In the genomic region with DNA sequence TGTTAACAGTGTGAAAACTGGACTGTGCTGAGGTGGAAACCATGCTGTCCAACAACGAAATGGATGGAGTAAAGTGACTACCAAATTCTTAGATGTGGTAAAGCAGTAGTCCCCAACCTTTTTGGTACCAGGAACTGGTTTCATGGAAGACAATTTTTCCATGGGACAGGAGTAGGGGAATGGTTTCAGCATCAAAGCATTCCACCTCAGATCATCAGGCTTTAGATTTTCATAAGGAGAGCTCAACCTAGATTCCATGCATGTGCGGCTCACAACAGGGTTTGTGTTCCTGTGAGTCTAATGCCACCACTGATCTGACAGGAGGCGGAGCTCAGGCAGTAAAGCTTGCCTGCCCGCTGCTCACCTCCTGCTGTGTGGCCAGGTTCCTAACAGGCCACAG, we compare ENCODE assay signal across 23 cellular contexts. TPM values are rescaled to one million over a fixed set of nuclear protein-coding genes. Genes with fewer than 3 reads are reported as not detected.
DNase-seq lines count a peak whose midpoint lies in the region; ATAC-seq, FAIRE-seq and TF ChIP-seq lines count a peak whose summit lies in the region.
"Had no signal": no experiment of that assay in that cellular context is flagged by ENCODE, and none has a peak within 500 bp of the region (broad histone marks: within the 10 kb centered on the region; RNA-seq: fewer than 3 reads in every experiment).

No MANE protein-coding gene starts in this region.

- peak; percentile 5 for DNase-seq in 8988T
- no peak for DNase-seq in K562 (ENCODE audit: extremely low read depth in 1 of 4, low spot score in 3 of 4)
- peak; percentile 4 for DNase-seq in epidermal melanocyte (ENCODE audit: insufficient read length, low spot score)
- no peak for DNase-seq in urothelium cell line (ENCODE audit: low spot score)
- no peak for DNase-seq in COLO829 (ENCODE audit: low spot score)
- DNase-seq in GM20000 (ENCODE audit: low spot score) = no peak
- DNase-seq: CD8-positive, alpha-beta T cell; COR-L47; DMS 273 treated with DMSO at 0.1 percent for 48 hours; DMS53; DND-41; EL; GM23248 had no signal

- no peak for TF ChIP-seq POLR2A in K562 (conservative IDR thresholded peaks at IDR 0.05)

- POLR2A ChIA-PET in K562 (lab: Yijun Ruan, JAX) = interaction anchor here (1.2 kb wide), 1 partner anchor 9 kb away, joined by 3 read pairs; no protein-coding TSS in a partner anchor

- H3K36me3 ChIP-seq in K562 (ENCODE audit: control insufficient read depth, insufficient read depth, low read length) = peaks cover 18% of the 10 kb centered on the region; the same call in 2 of the 3 replicates

- no peak for TF ChIP-seq RAD21 in K562 (CRISPR knock-in tag; conservative IDR thresholded peaks at IDR 0.05 in 1 of 2, IDR thresholded peaks at IDR 0.05 in 1 of 2)

- H4K20me1 ChIP-seq in K562 (replicated peaks; ENCODE audit: control insufficient read depth, insufficient read depth, low read length) = no peaks in the 10 kb centered on the region
- H4K20me1 ChIP-seq: BLaER1 treated with 17β-estradiol and CSF1 and Interleukin-3, amounts not matched to agents 10 nM and 100 nM had no signal

- H3K4me3 ChIP-seq in K562 = no peak overlapping the region
- H3K4me3 ChIP-seq: BLaER1 treated with 17β-estradiol and CSF1 and Interleukin-3, amounts not matched to agents 10 nM and 100 nM; GM12878; GM23248 had no signal

- no peak for TF ChIP-seq EP300 in K562 (IDR thresholded peaks at IDR 0.05; ENCODE audit: low read length)

- H3K27me3 ChIP-seq in K562 (ENCODE audit: control insufficient read depth in 2 of 2, insufficient read depth in 2 of 2, low read length in 2 of 2) = no peaks in the 10 kb centered on the region
- H3K27me3 ChIP-seq: BLaER1 treated with 17β-estradiol and CSF1 and Interleukin-3, amounts not matched to agents 10 nM and 100 nM had no signal

- no peak overlapping the region for H2AFZ ChIP-seq in K562 (ENCODE audit: low read depth, low read length)
- H2AFZ ChIP-seq: GM23248 had no signal

- in situ Hi-C loops in K562 (cut with MboI) = no loop called here

- no peak for ATAC-seq in K562
- no peak for ATAC-seq in GM21576 (IDR thresholded peaks at IDR 0.05; ENCODE audit: unreplicated experiment)
- ATAC-seq: CD8-positive, alpha-beta T cell; GM12878; HCT116 had no signal

- no peak overlapping the region for H3K4me2 ChIP-seq in K562 (ENCODE audit: insufficient read depth, low read length)
- H3K4me2 ChIP-seq: BLaER1 treated with 17β-estradiol and CSF1 and Interleukin-3, amounts not matched to agents 10 nM and 100 nM; KMS-11 had no signal

- H3K27ac ChIP-seq in K562 (ENCODE audit: extremely low read depth, low read depth, low read length) = no peak overlapping the region
- H3K27ac ChIP-seq: 22Rv1; BLaER1 treated with 17β-estradiol and CSF1 and Interleukin-3, amounts not matched to agents 10 nM and 100 nM; GM23248; KMS-11 had no signal

- CTCF ChIA-PET in K562 (lab: Yijun Ruan, JAX; ENCODE audit: low intra/inter-chr PET ratio) = no interaction called here

- H3K9me3 ChIP-seq in K562 (replicated peaks; ENCODE audit: control insufficient read depth, insufficient read depth, low read depth, low read length) = peaks cover 6% of the 10 kb centered on the region

- intact Hi-C loops in K562 (cut with micrococcal nuclease) = no loop called here

- no peak overlapping the region for H3K9ac ChIP-seq in K562 (ENCODE audit: insufficient read depth in 1 of 2, low read depth in 2 of 2, low read length in 2 of 2)
- H3K9ac ChIP-seq: BLaER1 treated with 17β-estradiol and CSF1 and Interleukin-3, amounts not matched to agents 10 nM and 100 nM; GM23248; KMS-11 had no signal

- BruUV-seq in K562 (replicated peaks; lab: Mats Ljungman, UMichigan) = no TSS peak

- H3K9me1 ChIP-seq in K562 (ENCODE audit: control insufficient read depth, insufficient read depth, low read length) = no peaks in the 10 kb centered on the region

- H3K79me2 ChIP-seq in K562 (ENCODE audit: control insufficient read depth, insufficient read depth, low read length) = no peaks in the 10 kb centered on the region

- H3K4me1 ChIP-seq in K562 (replicated peaks in 1 of 2; ENCODE audit: control insufficient read depth in 2 of 2, insufficient read depth in 2 of 2, low read length in 2 of 2) = peaks cover 0 to 12% of the 10 kb centered on the region in 2 experiments; a peak in 2 of 5 replicates

- TF ChIP-seq CTCF in K562 (IDR thresholded peaks at IDR 0.05 in 2 of 3, conservative IDR thresholded peaks at IDR 0.05 in 1 of 3; ENCODE audit: insufficient read depth in 2 of 3, low read depth in 1 of 3, low read length in 3 of 3) (no peak), GM20000 (IDR thresholded peaks at IDR 0.05; ENCODE audit: extremely low read depth, missing control alignments) (no peak)

- FAIRE-seq in K562 (lab: Jason Lieb, UNC) (peak; percentile 64), urothelium cell line (lab: Jason Lieb, UNC) (peak; percentile 46)
- FAIRE-seq: GM12878, H54 had no signal

- 88% methylated on average over 3 of the region's 4 CpGs for WGBS in K562 (ENCODE audit: insufficient coverage, low coverage, missing lambda C conversion rate)

TF ChIP-seq in K562, 482 proteins besides CTCF, POLR2A, EP300 and RAD21 (continues in another document):
- TF ChIP-seq POLR3A (IDR thresholded peaks at IDR 0.05; ENCODE audit: borderline replicate concordance, extremely low read depth, insufficient read depth, insufficient read length) (no peak), ZC3H11A (IDR thresholded peaks at IDR 0.05; ENCODE audit: low read depth, low read length) (no peak), SRSF7 (optimal IDR thresholded peaks at IDR 0.05; ENCODE audit: low read depth, low read length) (no peak), ELF1 (tag; IDR thresholded peaks at IDR 0.05) (no peak), MEIS2 (IDR thresholded peaks at IDR 0.05; ENCODE audit: partially characterized antibody) (no peak), ZNF239 (CRISPR knock-in tag; IDR thresholded peaks at IDR 0.05) (no peak), BRD9 (IDR thresholded peaks at IDR 0.05; ENCODE audit: low read depth, partially characterized antibody) (no peak)

RNA-seq across cellular contexts. Expression of a gene that starts 11.5 kb away (rescaled TPM):
- total RNA-seq in K562 (2011; cell fraction: chromatin; rRNA removed; ENCODE audit: low replicate concordance) = 42.3 and 52.6 TPM in 2 replicates
- total RNA-seq in K562 (2011; cell fraction: nucleolus; rRNA removed) = 26.5 and 28.5 TPM in 2 replicates
- 31.7 and 33.4 TPM in 2 replicates for total RNA-seq in K562 (2011; cell fraction: nucleoplasm; rRNA removed)
- total RNA-seq in K562 (2014; rRNA removed) (3.8 and 4.1 TPM in 2 replicates), K562 (2014; rRNA removed; fragmentation: Illumina TruSeq; extraction: Trizol) (3.2 and 3.5 TPM in 2 replicates), K562 (2015; rRNA removed; fragmentation: Illumina TruSeq; extraction: Trizol) (3.7 and 4.2 TPM in 2 replicates), K562 (2021) (6.7 and 7.9 TPM in 2 replicates)
- polyA plus RNA-seq in K562 (2011; rRNA removed) (2.7 and 3.0 TPM in 2 replicates), K562 (2014; fragmentation: Illumina TruSeq; extraction: Trizol) (4.8 and 6.1 TPM in 2 replicates), K562 (2014; fragmentation: Nextera tagmentation; extraction: Ambion mirVana) (under 1 TPM; 0.29 to 0.45 TPM), K562 (2014; rRNA removed) (4.0 and 4.3 TPM in 2 replicates)
- polyA plus RNA-seq in K562 (2011; cell fraction: cytosol; rRNA removed) = 1.8 and 2.5 TPM in 2 replicates
- polyA plus RNA-seq in K562 (2011; cell fraction: nucleus; rRNA removed) = 7.4 and 14.9 TPM in 2 replicates
- 3.5 and 3.9 TPM in 2 replicates for polyA plus RNA-seq in K562 (2012)
- polyA minus RNA-seq in K562 (2011; rRNA and poly(A)+ RNA removed) = 6.1 and 6.6 TPM in 2 replicates
- 3.5 and 4.3 TPM in 2 replicates for polyA minus RNA-seq in K562 (2011; cell fraction: cytosol; rRNA and poly(A)+ RNA removed)
- 5.8 and 8.0 TPM in 2 replicates for polyA minus RNA-seq in K562 (2011; cell fraction: nucleus; rRNA and poly(A)+ RNA removed)

RNA-seq across cellular contexts. Expression of a gene that starts 22.7 kb away (rescaled TPM):
- total RNA-seq in K562 (2011; cell fraction: chromatin; rRNA removed; ENCODE audit: low replicate concordance) = 0.07 TPM in 1 of 2 replicates, not detected in the other
- total RNA-seq in K562 (2011; cell fraction: nucleolus; rRNA removed) = under 0.01 TPM in 1 of 2 replicates, not detected in the other
- total RNA-seq in K562 (2011; cell fraction: nucleoplasm; rRNA removed) = not detected in 2 replicates
- total RNA-seq in K562 (2014; rRNA removed) (not detected in 2 replicates), K562 (2014; rRNA removed; fragmentation: Illumina TruSeq; extraction: Trizol) (not detected in 2 replicates), K562 (2015; rRNA removed; fragmentation: Illumina TruSeq; extraction: Trizol) (not detected in 2 replicates), K562 (2021) (0.13 and 0.22 TPM in 2 replicates)
- polyA plus RNA-seq in K562 (2011; rRNA removed) (0.03 TPM in 1 of 2 replicates, not detected in the other), K562 (2014; fragmentation: Illumina TruSeq; extraction: Trizol) (not detected in 2 replicates), K562 (2014; fragmentation: Nextera tagmentation; extraction: Ambion mirVana) (under 1 TPM; 0.03 to 0.04 TPM), K562 (2014; rRNA removed) (0.03 TPM in 1 of 2 replicates, not detected in the other)
- 0.03 TPM in 1 of 2 replicates, not detected in the other for polyA plus RNA-seq in K562 (2011; cell fraction: cytosol; rRNA removed)
- polyA plus RNA-seq in K562 (2011; cell fraction: nucleus; rRNA removed) = 0.09 TPM in 1 of 2 replicates, not detected in the other
- polyA plus RNA-seq in K562 (2012) = 0.08 and 0.10 TPM in 2 replicates
- polyA minus RNA-seq in K562 (2011; rRNA and poly(A)+ RNA removed) = not detected in 2 replicates
- not detected in 2 replicates for polyA minus RNA-seq in K562 (2011; cell fraction: cytosol; rRNA and poly(A)+ RNA removed)
- polyA minus RNA-seq in K562 (2011; cell fraction: nucleus; rRNA and poly(A)+ RNA removed) = under 0.01 TPM in 2 replicates
- total RNA-seq: G401, GM23248, HepG2 had no signal
- polyA plus RNA-seq: AG04450, HepG2 had no signal

RNA-seq across cellular contexts. Expression of a gene that starts 54.6 kb away (rescaled TPM):
- total RNA-seq in K562 (2011; cell fraction: chromatin; rRNA removed; ENCODE audit: low replicate concordance) = 38.8 and 64.6 TPM in 2 replicates
- 36.6 and 45.7 TPM in 2 replicates for total RNA-seq in K562 (2011; cell fraction: nucleolus; rRNA removed)
- total RNA-seq in K562 (2011; cell fraction: nucleoplasm; rRNA removed) = 34.1 and 38.1 TPM in 2 replicates
- total RNA-seq in K562 (2014; rRNA removed) = 5.9 and 7.2 TPM in 2 replicates
- total RNA-seq in K562 (2014; rRNA removed; fragmentation: Illumina TruSeq; extraction: Trizol) = 3.3 and 3.8 TPM in 2 replicates
- total RNA-seq in K562 (2015; rRNA removed; fragmentation: Illumina TruSeq; extraction: Trizol) = 5.6 and 5.9 TPM in 2 replicates
- total RNA-seq in K562 (2021) = 5.5 and 7.0 TPM in 2 replicates
- polyA plus RNA-seq in K562 (2011; rRNA removed) = 10.1 and 10.3 TPM in 2 replicates
- 12.0 and 18.4 TPM in 2 replicates for polyA plus RNA-seq in K562 (2011; cell fraction: cytosol; rRNA removed)
- polyA plus RNA-seq in K562 (2011; cell fraction: nucleus; rRNA removed) = 18.7 and 38.3 TPM in 2 replicates
- 11.9 and 26.5 TPM in 2 replicates for polyA plus RNA-seq in K562 (2012)
- polyA plus RNA-seq in K562 (2014; fragmentation: Illumina TruSeq; extraction: Trizol) = 6.8 and 7.6 TPM in 2 replicates
- under 1 TPM; 0.53 to 0.84 TPM for polyA plus RNA-seq in K562 (2014; fragmentation: Nextera tagmentation; extraction: Ambion mirVana)
- 7.2 and 9.4 TPM in 2 replicates for polyA plus RNA-seq in K562 (2014; rRNA removed)
- polyA minus RNA-seq in K562 (2011; rRNA and poly(A)+ RNA removed) = 13.1 and 18.6 TPM in 2 replicates
- 7.3 and 9.2 TPM in 2 replicates for polyA minus RNA-seq in K562 (2011; cell fraction: cytosol; rRNA and poly(A)+ RNA removed)
- 12.4 and 12.6 TPM in 2 replicates for polyA minus RNA-seq in K562 (2011; cell fraction: nucleus; rRNA and poly(A)+ RNA removed)

Comparison
In these comparisons a context has a peak if more than half of its experiments do, and no peak if none do; other contexts are left out.
1. DNase-seq: peak in 8988T (single experiment) and epidermal melanocyte (single experiment); none in K562 (0 of 4), urothelium cell line (single experiment), COLO829 (single experiment) and GM20000 (single experiment).